Comparison of ENCODE assay signal across 1 cellular context in the genomic region with DNA sequence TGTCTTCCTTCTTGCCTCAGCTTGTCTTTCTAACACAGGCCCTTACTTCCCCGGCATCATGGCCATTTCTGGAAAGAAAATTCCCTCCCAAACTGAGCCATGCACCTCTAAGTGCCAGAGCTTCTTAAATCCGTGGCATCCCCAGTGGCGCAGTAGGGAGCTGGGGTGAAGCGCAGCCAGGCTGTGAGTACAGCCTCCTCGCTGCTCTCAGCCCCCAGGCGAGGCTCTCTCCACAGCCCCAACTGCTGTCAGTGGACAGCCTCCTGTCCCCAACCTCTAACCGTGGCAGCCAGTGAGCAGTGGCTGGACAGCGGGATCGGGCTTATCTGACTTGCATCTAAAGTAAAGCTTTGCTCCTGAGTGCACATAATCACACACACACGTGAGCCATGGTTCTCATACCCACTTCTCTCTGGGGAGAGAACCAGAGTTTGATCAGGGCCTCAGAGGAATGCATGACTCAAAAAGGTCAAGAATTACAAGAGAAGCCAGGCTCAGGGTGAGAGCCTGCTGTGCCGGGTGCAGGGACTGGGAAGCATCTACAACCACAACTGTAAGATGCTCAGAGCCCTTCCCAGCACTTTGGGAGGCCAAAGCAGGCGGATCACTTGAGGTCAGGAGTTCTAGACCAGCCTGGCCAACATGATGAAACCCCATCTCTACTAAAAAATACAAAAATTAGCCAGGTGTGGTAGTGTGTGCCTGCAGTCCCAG.
TF ChIP-seq lines count a peak whose summit lies in the region.

No MANE protein-coding gene starts in this region.

TF ChIP-seq in HepG2, 621 proteins besides CTCF, POLR2A, EP300 and RAD21 (continued from another document and continues in another):
- TF ChIP-seq HMGXB3 (CRISPR knock-in tag; IDR thresholded peaks at IDR 0.05; ENCODE audit: borderline replicate concordance) (peak; percentile 69; the same call in 1 of the 2 replicates), ZFP36L2 (CRISPR knock-in tag; IDR thresholded peaks at IDR 0.05) (no peak), SRSF9 (IDR thresholded peaks at IDR 0.05; ENCODE audit: borderline replicate concordance, insufficient read depth, low read depth, low read length, poor library complexity, severe bottlenecking) (no peak), DNMT1 (CRISPR knock-in tag; IDR thresholded peaks at IDR 0.05) (no peak), ZNF724P (CRISPR knock-in tag; IDR thresholded peaks at IDR 0.05; ENCODE audit: borderline replicate concordance) (no peak), ZHX1 (CRISPR knock-in tag; IDR thresholded peaks at IDR 0.05; ENCODE audit: low read depth) (0 out of 2 replicates have a peak, but pooled peaks have one; percentile 34), ZC3H4 (CRISPR knock-in tag; IDR thresholded peaks at IDR 0.05; ENCODE audit: borderline replicate concordance) (no peak), ZNF577 (CRISPR knock-in tag; IDR thresholded peaks at IDR 0.05; ENCODE audit: borderline replicate concordance, low read depth) (no peak), AGO2 (optimal IDR thresholded peaks at IDR 0.05; ENCODE audit: low read depth, low read length) (no peak), ZSCAN25 (CRISPR knock-in tag; IDR thresholded peaks at IDR 0.05) (no peak; the same call in 1 of the 2 replicates), ATF4 (CRISPR knock-in tag; IDR thresholded peaks at IDR 0.05) (peak in 1 of 2 experiments; percentile 98; a peak in 2 of 4 replicates), HIC2 (CRISPR knock-in tag; IDR thresholded peaks at IDR 0.05; ENCODE audit: low read depth) (peak; percentile 67; the same call in 1 of the 2 replicates), SALL2 (CRISPR knock-in tag; IDR thresholded peaks at IDR 0.05) (no peak), HIVEP1 (CRISPR knock-in tag; IDR thresholded peaks at IDR 0.05) (peak; percentile 50; the same call in 1 of the 2 replicates), LRRFIP1 (CRISPR knock-in tag; conservative IDR thresholded peaks at IDR 0.05) (no peak), PRMT3 (CRISPR knock-in tag; IDR thresholded peaks at IDR 0.05; ENCODE audit: borderline replicate concordance, low read depth) (no peak), AKNA (CRISPR knock-in tag; IDR thresholded peaks at IDR 0.05; ENCODE audit: borderline replicate concordance) (no peak)
- TF ChIP-seq, protein P1, sequence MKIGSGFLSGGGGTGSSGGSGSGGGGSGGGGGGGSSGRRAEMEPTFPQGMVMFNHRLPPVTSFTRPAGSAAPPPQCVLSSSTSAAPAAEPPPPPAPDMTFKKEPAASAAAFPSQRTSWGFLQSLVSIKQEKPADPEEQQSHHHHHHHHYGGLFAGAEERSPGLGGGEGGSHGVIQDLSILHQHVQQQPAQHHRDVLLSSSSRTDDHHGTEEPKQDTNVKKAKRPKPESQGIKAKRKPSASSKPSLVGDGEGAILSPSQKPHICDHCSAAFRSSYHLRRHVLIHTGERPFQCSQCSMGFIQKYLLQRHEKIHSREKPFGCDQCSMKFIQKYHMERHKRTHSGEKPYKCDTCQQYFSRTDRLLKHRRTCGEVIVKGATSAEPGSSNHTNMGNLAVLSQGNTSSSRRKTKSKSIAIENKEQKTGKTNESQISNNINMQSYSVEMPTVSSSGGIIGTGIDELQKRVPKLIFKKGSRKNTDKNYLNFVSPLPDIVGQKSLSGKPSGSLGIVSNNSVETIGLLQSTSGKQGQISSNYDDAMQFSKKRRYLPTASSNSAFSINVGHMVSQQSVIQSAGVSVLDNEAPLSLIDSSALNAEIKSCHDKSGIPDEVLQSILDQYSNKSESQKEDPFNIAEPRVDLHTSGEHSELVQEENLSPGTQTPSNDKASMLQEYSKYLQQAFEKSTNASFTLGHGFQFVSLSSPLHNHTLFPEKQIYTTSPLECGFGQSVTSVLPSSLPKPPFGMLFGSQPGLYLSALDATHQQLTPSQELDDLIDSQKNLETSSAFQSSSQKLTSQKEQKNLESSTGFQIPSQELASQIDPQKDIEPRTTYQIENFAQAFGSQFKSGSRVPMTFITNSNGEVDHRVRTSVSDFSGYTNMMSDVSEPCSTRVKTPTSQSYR (CRISPR knock-in tag; IDR thresholded peaks at IDR 0.05; ENCODE audit: borderline replicate concordance) = no peak
- TF ChIP-seq, protein P2, sequence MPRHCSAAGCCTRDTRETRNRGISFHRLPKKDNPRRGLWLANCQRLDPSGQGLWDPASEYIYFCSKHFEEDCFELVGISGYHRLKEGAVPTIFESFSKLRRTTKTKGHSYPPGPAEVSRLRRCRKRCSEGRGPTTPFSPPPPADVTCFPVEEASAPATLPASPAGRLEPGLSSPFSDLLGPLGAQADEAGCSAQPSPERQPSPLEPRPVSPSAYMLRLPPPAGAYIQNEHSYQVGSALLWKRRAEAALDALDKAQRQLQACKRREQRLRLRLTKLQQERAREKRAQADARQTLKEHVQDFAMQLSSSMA (CRISPR knock-in tag; IDR thresholded peaks at IDR 0.05) = no peak
- TF ChIP-seq, protein P3, sequence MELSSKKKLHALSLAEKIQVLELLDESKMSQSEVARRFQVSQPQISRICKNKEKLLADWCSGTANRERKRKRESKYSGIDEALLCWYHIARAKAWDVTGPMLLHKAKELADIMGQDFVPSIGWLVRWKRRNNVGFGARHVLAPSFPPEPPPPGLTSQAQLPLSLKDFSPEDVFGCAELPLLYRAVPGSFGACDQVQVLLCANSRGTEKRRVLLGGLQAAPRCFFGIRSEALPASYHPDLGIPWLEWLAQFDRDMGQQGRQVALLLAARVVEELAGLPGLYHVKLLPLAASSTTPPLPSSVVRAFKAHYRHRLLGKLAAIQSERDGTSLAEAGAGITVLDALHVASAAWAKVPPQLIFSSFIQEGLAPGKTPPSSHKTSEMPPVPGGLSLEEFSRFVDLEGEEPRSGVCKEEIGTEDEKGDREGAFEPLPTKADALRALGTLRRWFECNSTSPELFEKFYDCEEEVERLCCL (CRISPR knock-in tag; IDR thresholded peaks at IDR 0.05; ENCODE audit: borderline replicate concordance) = peak; percentile 23; the same call in 1 of the 2 replicates
